1 cellular context compared by ENCODE assay signal in genomic region chr13:46643165-46643777, GRCh38.
TF ChIP-seq lines count a peak whose summit lies in the region.

No MANE protein-coding gene starts in this region.

TF ChIP-seq in SK-N-SH, 30 proteins besides CTCF, POLR2A, EP300 and RAD21 (continued from another document):
- TF ChIP-seq, protein P1, sequence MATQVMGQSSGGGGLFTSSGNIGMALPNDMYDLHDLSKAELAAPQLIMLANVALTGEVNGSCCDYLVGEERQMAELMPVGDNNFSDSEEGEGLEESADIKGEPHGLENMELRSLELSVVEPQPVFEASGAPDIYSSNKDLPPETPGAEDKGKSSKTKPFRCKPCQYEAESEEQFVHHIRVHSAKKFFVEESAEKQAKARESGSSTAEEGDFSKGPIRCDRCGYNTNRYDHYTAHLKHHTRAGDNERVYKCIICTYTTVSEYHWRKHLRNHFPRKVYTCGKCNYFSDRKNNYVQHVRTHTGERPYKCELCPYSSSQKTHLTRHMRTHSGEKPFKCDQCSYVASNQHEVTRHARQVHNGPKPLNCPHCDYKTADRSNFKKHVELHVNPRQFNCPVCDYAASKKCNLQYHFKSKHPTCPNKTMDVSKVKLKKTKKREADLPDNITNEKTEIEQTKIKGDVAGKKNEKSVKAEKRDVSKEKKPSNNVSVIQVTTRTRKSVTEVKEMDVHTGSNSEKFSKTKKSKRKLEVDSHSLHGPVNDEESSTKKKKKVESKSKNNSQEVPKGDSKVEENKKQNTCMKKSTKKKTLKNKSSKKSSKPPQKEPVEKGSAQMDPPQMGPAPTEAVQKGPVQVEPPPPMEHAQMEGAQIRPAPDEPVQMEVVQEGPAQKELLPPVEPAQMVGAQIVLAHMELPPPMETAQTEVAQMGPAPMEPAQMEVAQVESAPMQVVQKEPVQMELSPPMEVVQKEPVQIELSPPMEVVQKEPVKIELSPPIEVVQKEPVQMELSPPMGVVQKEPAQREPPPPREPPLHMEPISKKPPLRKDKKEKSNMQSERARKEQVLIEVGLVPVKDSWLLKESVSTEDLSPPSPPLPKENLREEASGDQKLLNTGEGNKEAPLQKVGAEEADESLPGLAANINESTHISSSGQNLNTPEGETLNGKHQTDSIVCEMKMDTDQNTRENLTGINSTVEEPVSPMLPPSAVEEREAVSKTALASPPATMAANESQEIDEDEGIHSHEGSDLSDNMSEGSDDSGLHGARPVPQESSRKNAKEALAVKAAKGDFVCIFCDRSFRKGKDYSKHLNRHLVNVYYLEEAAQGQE (IDR thresholded peaks at IDR 0.05; ENCODE audit: low read depth, low read length), result no peak
- TF ChIP-seq TCF12 (IDR thresholded peaks at IDR 0.05) (peak; percentile 22; the same call in 1 of the 2 replicates), MXI1 (IDR thresholded peaks at IDR 0.05; ENCODE audit: low read depth, low read length) (no peak), SMC3 (IDR thresholded peaks at IDR 0.05; ENCODE audit: low read depth, low read length) (no peak), TAF1 (IDR thresholded peaks at IDR 0.05; ENCODE audit: borderline replicate concordance, low read depth, low read length) (no peak)
